In the genomic region with DNA sequence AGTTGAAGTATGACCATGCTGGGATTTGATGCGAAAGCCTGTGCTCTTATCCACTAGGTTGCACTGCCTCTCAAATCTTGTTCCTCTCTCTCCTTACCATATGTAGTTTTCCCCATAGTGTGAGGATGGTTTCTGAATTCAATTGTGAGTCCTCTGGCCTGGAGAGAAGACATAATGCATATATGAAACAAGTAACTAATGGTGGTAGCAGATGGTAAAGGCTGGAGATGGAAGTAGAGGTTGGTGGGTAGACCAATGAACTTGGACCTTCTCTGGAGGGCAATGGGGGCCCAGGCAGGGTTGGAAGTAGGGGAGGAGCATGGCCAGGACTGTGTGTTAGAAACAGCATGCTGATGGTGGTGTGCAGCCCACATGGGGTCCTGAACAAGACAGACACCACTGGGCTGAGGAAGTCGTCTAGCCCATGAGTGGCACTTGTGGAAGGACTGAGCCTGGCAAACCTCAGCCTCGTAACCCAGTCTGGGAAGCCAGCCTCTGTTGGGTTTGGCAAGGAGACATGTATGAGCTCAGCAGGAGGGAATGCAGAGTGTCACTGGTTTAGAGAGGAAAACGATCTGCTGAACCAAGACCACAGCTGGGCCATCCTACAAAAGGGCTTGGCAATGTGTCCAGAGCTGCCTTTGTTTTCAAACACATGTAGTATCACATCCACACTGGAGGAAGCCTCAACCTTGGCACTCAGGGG, we compare ENCODE assay signal across 10 cellular contexts. TPM values are rescaled to one million over a fixed set of nuclear protein-coding genes. Genes with fewer than 3 reads are reported as not detected.
DNase-seq lines count a peak whose midpoint lies in the region; FAIRE-seq and TF ChIP-seq lines count a peak whose summit lies in the region.
"Had no signal": no experiment of that assay in that cellular context is flagged by ENCODE, and none has a peak within 500 bp of the region (broad histone marks: within the 10 kb centered on the region; RNA-seq: fewer than 3 reads in every experiment).

No MANE protein-coding gene starts in this region.

- H3K36me3 ChIP-seq in breast epithelium: no peaks in the 10 kb centered on the region
- no peaks in the 10 kb centered on the region for H3K36me3 ChIP-seq in kidney (ENCODE audit: control insufficient read depth in 1 of 2, insufficient read depth in 2 of 2, low read length in 2 of 2)

- peak; percentile 97 for DNase-seq in HS-27A (ENCODE audit: low read depth)
- peak; percentile 74 to 92 for DNase-seq in breast epithelium (ENCODE audit: low spot score in 2 of 2)
- DNase-seq in kidney: peak; percentile 80
- peak; percentile 54 for DNase-seq in smooth muscle cell of the brain vasculature (ENCODE audit: low read depth, low spot score)
- DNase-seq in GM19239 (ENCODE audit: insufficient read length, low spot score): no peak
- no peak for DNase-seq in NCI-H82 treated with DMSO at 0.1 percent for 48 hours (lab: John Stamatoyannopoulos, UW; ENCODE audit: unreplicated experiment)
- no peak for DNase-seq in SK-N-DZ (ENCODE audit: low spot score)
- no peak for DNase-seq in activated CD4-positive, alpha-beta T cell treated with anti-CD3 and anti-CD28 coated beads, Interleukin-2, amount 50 U/mL, for 1 hour
- DNase-seq: NCI-H1417 treated with DMSO at 0.1 percent for 48 hours; stimulated activated CD4-positive, alpha-beta T cell treated with anti-CD3 and anti-CD28 coated beads, Interleukin-4, amount 100 ng/mL, for 4 hours had no signal

- peaks cover 0 to 4% of the 10 kb centered on the region in 2 donors for H3K9me3 ChIP-seq in breast epithelium
- H3K9me3 ChIP-seq in kidney (ENCODE audit: control insufficient read depth in 1 of 2, low read length in 2 of 2): peaks cover 0 to 3% of the 10 kb centered on the region in 2 donors

- no peaks in the 10 kb centered on the region for H3K27me3 ChIP-seq in breast epithelium

- intact Hi-C loops in breast epithelium (cut with DNase I; ENCODE audit: low total_unique reads): no loop called here
- intact Hi-C loops in kidney (cut with DNase I): no loop called here

- TF ChIP-seq CTCF in breast epithelium (IDR thresholded peaks at IDR 0.05) (no peak), kidney (IDR thresholded peaks at IDR 0.05; ENCODE audit: borderline replicate concordance, extremely low read depth, insufficient read depth) (no peak)

- H3K4me1 ChIP-seq in breast epithelium: peaks cover 6 to 11% of the 10 kb centered on the region in 2 donors
- H3K4me1 ChIP-seq in kidney (ENCODE audit: control insufficient read depth in 1 of 2, insufficient read depth in 1 of 2, low read depth in 1 of 2, low read length in 2 of 2): peaks cover 4 to 10% of the 10 kb centered on the region in 2 donors

- H3K9ac ChIP-seq in kidney (ENCODE audit: low read length in 2 of 2): no peak overlapping the region

- peak overlapping the region; percentile 79 to 92 for H3K27ac ChIP-seq in breast epithelium
- peak overlapping the region; percentile 74 to 78 for H3K27ac ChIP-seq in kidney (ENCODE audit: low read depth in 2 of 2, low read length in 2 of 2)

- no peak overlapping the region for H3K4me3 ChIP-seq in breast epithelium
- H3K4me3 ChIP-seq in kidney (ENCODE audit: low read length in 2 of 2): no peak overlapping the region

- no peak for TF ChIP-seq POLR2A in breast epithelium (IDR thresholded peaks at IDR 0.05)

- FAIRE-seq in kidney (lab: Jason Lieb, UNC): no peak
- no peak for FAIRE-seq in GM19239 (lab: Jason Lieb, UNC)

RNA-seq across cellular contexts. Expression of gene LMCD1, which starts 18.5 kb away (rescaled TPM):
- total RNA-seq in breast epithelium (100 to 1,000 TPM in 2 of 3 donors, 10 to 100 TPM in 1; 53.0 to 228 (median 105) TPM), kidney (65.4 TPM)
- 24.3 TPM for polyA plus RNA-seq in kidney (ENCODE audit: insufficient read depth, low read depth, low replicate concordance)
- 5.5 and 9.0 TPM in 2 replicates for polyA plus RNA-seq in SK-N-DZ (2014; cell fraction: cytosol; rRNA removed)
- 2.7 and 5.4 TPM in 2 replicates for polyA plus RNA-seq in SK-N-DZ (2014; cell fraction: nucleus; rRNA removed)

Comparison
In these comparisons a context has a peak if more than half of its experiments do, and no peak if none do; other contexts are left out.
1. DNase-seq: peak in HS-27A (single experiment), breast epithelium (2 of 2), kidney (single experiment) and smooth muscle cell of the brain vasculature (single experiment); none in GM19239 (single experiment), NCI-H82 treated with DMSO at 0.1 percent for 48 hours (single experiment), SK-N-DZ (single experiment) and activated CD4-positive, alpha-beta T cell treated with anti-CD3 and anti-CD28 coated beads, Interleukin-2, amount 50 U/mL, for 1 hour (single experiment).